Comparison of ENCODE assay signal across 12 cellular contexts in the genomic region with DNA sequence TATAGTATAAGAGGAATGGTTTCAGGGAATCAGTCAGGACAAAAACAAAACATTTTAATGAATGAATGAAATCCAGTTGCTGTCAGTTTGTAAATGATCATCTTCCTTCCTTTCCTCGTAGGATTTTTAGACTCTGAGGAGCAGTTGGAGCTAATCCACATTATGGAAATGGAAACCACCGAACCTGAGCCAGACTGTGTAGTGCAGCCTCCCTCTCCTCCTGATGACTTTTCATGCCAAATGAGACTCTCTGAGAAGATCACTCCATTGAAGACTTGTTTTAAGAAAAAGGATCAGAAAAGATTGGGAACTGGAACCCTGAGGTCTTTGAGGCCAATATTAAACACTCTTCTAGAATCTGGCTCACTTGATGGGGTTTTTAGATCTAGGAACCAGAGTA. TPM values are rescaled to one million over a fixed set of nuclear protein-coding genes. Genes with fewer than 3 reads are reported as not detected.
DNase-seq lines count a peak whose midpoint lies in the region; ATAC-seq and TF ChIP-seq lines count a peak whose summit lies in the region.
"Had no signal": no experiment of that assay in that cellular context is flagged by ENCODE, and none has a peak within 500 bp of the region (broad histone marks: within the 10 kb centered on the region; RNA-seq: fewer than 3 reads in every experiment).

No MANE protein-coding gene starts in this region.

- no peaks in the 10 kb centered on the region for H3K27me3 Mint-ChIP-seq in CD8-positive, alpha-beta T cell (ENCODE audit: low read depth)
- H3K27me3 Mint-ChIP-seq in natural killer cell treated with Interleukin-12 subunit alpha and Interleukin-12 subunit beta and Interleukin-15 and Interleukin-18, amount 100 ng/mL, for 72 hours: no peaks in the 10 kb centered on the region

- peaks cover 68% of the 10 kb centered on the region for H4K20me1 ChIP-seq in Loucy (ENCODE audit: insufficient read depth, low read length, poor library complexity, severe bottlenecking)

- no peak overlapping the region for H3K9ac ChIP-seq in Loucy (ENCODE audit: low read depth, low read length, poor library complexity, severe bottlenecking)

- no peaks in the 10 kb centered on the region for H3F3A ChIP-seq in Loucy (ENCODE audit: low read depth)

- POLR2A ChIA-PET in CD8-positive, alpha-beta T cell (lab: Charles Lee): interaction anchor here (1.0 to 1.6 kb wide), 4 partner anchors 123 to 483 kb away, joined by 3 to 8 read pairs (median 4); a partner anchor contains a TSS

- H3K36me3 Mint-ChIP-seq in CD8-positive, alpha-beta T cell: peaks cover 56% of the 10 kb centered on the region
- peaks cover 37% of the 10 kb centered on the region for H3K36me3 Mint-ChIP-seq in natural killer cell treated with Interleukin-12 subunit alpha and Interleukin-12 subunit beta and Interleukin-15 and Interleukin-18, amount 100 ng/mL, for 72 hours

- ATAC-seq in CD8-positive, alpha-beta T cell: no peak
- ATAC-seq in natural killer cell treated with Interleukin-12 subunit alpha and Interleukin-12 subunit beta and Interleukin-15 and Interleukin-18, amount 100 ng/mL, for 72 hours: no peak
- ATAC-seq in GM21381 (IDR thresholded peaks at IDR 0.05; ENCODE audit: unreplicated experiment) (no peak), GM19452 (IDR thresholded peaks at IDR 0.05; ENCODE audit: unreplicated experiment) (no peak)

- H3K9me3 Mint-ChIP-seq in CD8-positive, alpha-beta T cell: no peaks in the 10 kb centered on the region
- H3K9me3 Mint-ChIP-seq in natural killer cell treated with Interleukin-12 subunit alpha and Interleukin-12 subunit beta and Interleukin-15 and Interleukin-18, amount 100 ng/mL, for 72 hours: no peaks in the 10 kb centered on the region

- TF ChIP-seq POLR2A in breast epithelium (IDR thresholded peaks at IDR 0.05): no peak

- H3K4me1 Mint-ChIP-seq in CD8-positive, alpha-beta T cell (ENCODE audit: low read depth): peaks cover 79% of the 10 kb centered on the region
- H3K4me1 Mint-ChIP-seq in natural killer cell treated with Interleukin-12 subunit alpha and Interleukin-12 subunit beta and Interleukin-15 and Interleukin-18, amount 100 ng/mL, for 72 hours (ENCODE audit: low read depth in 2 of 2): peaks cover 62 to 73% of the 10 kb centered on the region in 2 donors

- H3K36me3 ChIP-seq in CD8-positive, alpha-beta T cell (ENCODE audit: insufficient read depth, low read length): peaks cover 7% of the 10 kb centered on the region
- peaks cover 7% of the 10 kb centered on the region; the same call in 1 of the 2 replicates for H3K36me3 ChIP-seq in Loucy (ENCODE audit: insufficient read depth, low read length)
- no peaks in the 10 kb centered on the region for H3K36me3 ChIP-seq in breast epithelium

- intact Hi-C loops in CD8-positive, alpha-beta T cell (cut with DNase I, micrococcal nuclease): loop anchor here (1.0 to 10.0 kb wide), 9 partner anchors 8 to 1437 kb away; a partner anchor contains a TSS
- intact Hi-C loops in breast epithelium (cut with DNase I; ENCODE audit: low total_unique reads): loop anchor here (10.0 kb wide), 1 partner anchor 407 kb away; no protein-coding TSS in a partner anchor

- H3K9me2 ChIP-seq in Loucy (replicated peaks; ENCODE audit: low read depth, low read length): no peaks in the 10 kb centered on the region

- TF ChIP-seq CTCF in CD8-positive, alpha-beta T cell (IDR thresholded peaks at IDR 0.05): no peak
- TF ChIP-seq CTCF in Loucy (conservative IDR thresholded peaks at IDR 0.05; ENCODE audit: low read length) (no peak), breast epithelium (IDR thresholded peaks at IDR 0.05) (no peak)

- no peak overlapping the region for H2AFZ ChIP-seq in Loucy (ENCODE audit: low read length)

- H3K9me3 ChIP-seq in CD8-positive, alpha-beta T cell (ENCODE audit: low read length): no peaks in the 10 kb centered on the region
- H3K9me3 ChIP-seq in Loucy (ENCODE audit: insufficient read depth, low read depth, low read length) (no peaks in the 10 kb centered on the region), breast epithelium (no peaks in the 10 kb centered on the region)
- H3K9me3 ChIP-seq: tibial nerve had no signal

- H3K4me3 ChIP-seq in CD8-positive, alpha-beta T cell (ENCODE audit: low read depth, low read length): no peak overlapping the region
- H3K4me3 ChIP-seq in Loucy (ENCODE audit: low read length, poor library complexity, severe bottlenecking) (peak overlapping the region; percentile 85), breast epithelium (peak overlapping the region; percentile 90 to 97 (median 93))

- H3K4me1 ChIP-seq in CD8-positive, alpha-beta T cell (ENCODE audit: insufficient read depth, low read length): peaks cover 54% of the 10 kb centered on the region
- H3K4me1 ChIP-seq in Loucy (ENCODE audit: insufficient read depth, low read length, poor library complexity, severe bottlenecking) (peaks cover 70% of the 10 kb centered on the region), breast epithelium (no peaks in the 10 kb centered on the region)

- DNase-seq in CD8-positive, alpha-beta T cell: no peak
- no peak for DNase-seq in breast epithelium (ENCODE audit: low spot score in 2 of 2)
- DNase-seq in natural killer cell treated with Interleukin-12 subunit alpha and Interleukin-12 subunit beta and Interleukin-15 and Interleukin-18, amount 100 ng/mL, for 72 hours (ENCODE audit: low spot score): no peak
- no peak for DNase-seq in HUDEP-2 (lab: John Stamatoyannopoulos, UW; ENCODE audit: unreplicated experiment in 76 of 76)
- DNase-seq in H4 (ENCODE audit: low spot score): no peak
- DNase-seq: foreskin melanocyte; NCI-H748 treated with DMSO at 0.1 percent for 48 hours; stimulated activated CD4-positive, alpha-beta T cell treated with anti-CD3 and anti-CD28 coated beads, Interleukin-1b, Interleukin-23, amount 100 ng/mL, for 48 hours had no signal

- CTCF ChIA-PET in CD8-positive, alpha-beta T cell (lab: Charles Lee): interaction anchor here (0.8 to 1.5 kb wide), 5 partner anchors 30 to 523 kb away, joined by 3 to 4 read pairs (median 3); no protein-coding TSS in a partner anchor

- H3K4me3 Mint-ChIP-seq in CD8-positive, alpha-beta T cell: peak overlapping the region; percentile 40
- peak overlapping the region; percentile 90 for H3K4me3 Mint-ChIP-seq in natural killer cell treated with Interleukin-12 subunit alpha and Interleukin-12 subunit beta and Interleukin-15 and Interleukin-18, amount 100 ng/mL, for 72 hours

- H3K4me2 ChIP-seq in Loucy (ENCODE audit: low read depth, low read length, poor library complexity, severe bottlenecking): peak overlapping the region; percentile 85

- H3K27ac ChIP-seq in CD8-positive, alpha-beta T cell (ENCODE audit: low read depth, low read length): no peak overlapping the region
- peak overlapping the region in 1 of 2 donors; percentile 27 for H3K27ac ChIP-seq in breast epithelium

- no peak overlapping the region for H3K27ac Mint-ChIP-seq in CD8-positive, alpha-beta T cell
- H3K27ac Mint-ChIP-seq in natural killer cell treated with Interleukin-12 subunit alpha and Interleukin-12 subunit beta and Interleukin-15 and Interleukin-18, amount 100 ng/mL, for 72 hours: peak overlapping the region; percentile 86 to 89

- H3K79me2 ChIP-seq in Loucy (ENCODE audit: insufficient read depth, low read length): peaks cover 67% of the 10 kb centered on the region

- no peaks in the 10 kb centered on the region for H3K27me3 ChIP-seq in CD8-positive, alpha-beta T cell (ENCODE audit: insufficient read depth, low read length)
- no peaks in the 10 kb centered on the region for H3K27me3 ChIP-seq in Loucy (ENCODE audit: insufficient read depth, low read length, poor library complexity, severe bottlenecking)
- H3K27me3 ChIP-seq in breast epithelium: no peaks in the 10 kb centered on the region
- H3K27me3 ChIP-seq: tibial nerve had no signal

RNA-seq across cellular contexts. Expression of a gene that starts 3.1 kb away (rescaled TPM):
- total RNA-seq in CD8-positive, alpha-beta T cell: 100 to 1,000 TPM; 265 to 268 TPM
- 100 to 1,000 TPM in 1 of 3 donors, 10 to 100 TPM in 2; 28.5 to 103 (median 45.1) TPM for total RNA-seq in breast epithelium
- total RNA-seq in natural killer cell treated with Interleukin-12 subunit alpha and Interleukin-12 subunit beta and Interleukin-15 and Interleukin-18, amount 100 ng/mL, for 72 hours: 10 to 100 TPM; 35.9 to 38.0 TPM
- 43.2 and 45.4 TPM in 2 replicates for total RNA-seq in H4 (2014; rRNA removed; shearing (Covaris generic))
